Comparison of ENCODE assay signal across 8 cellular contexts in genomic region chr19:34639491-34640085, GRCh38. TPM values are rescaled to one million over a fixed set of nuclear protein-coding genes. Genes with fewer than 3 reads are reported as not detected.
DNase-seq lines count a peak whose midpoint lies in the region; ATAC-seq and TF ChIP-seq lines count a peak whose summit lies in the region.

No MANE protein-coding gene starts in this region.

- no peak overlapping the region for H3K27ac ChIP-seq in heart left ventricle

- DNase-seq in DMS153 (lab: John Stamatoyannopoulos, UW) (peak; percentile 29), RPMI8226 (peak; percentile 59), heart left ventricle (peak in 4 of 5 donors; percentile 37 to 63 (median 42)), sciatic nerve (ENCODE audit: low spot score) (peak; percentile 65)
- peak in 3 of 4 experiments; percentile 7 to 31 (median 27) for DNase-seq in activated naive CD4-positive, alpha-beta T cell (lab: John Stamatoyannopoulos, UW)

- no peaks in the 10 kb centered on the region for H3K4me1 ChIP-seq in heart left ventricle

- intact Hi-C loops in heart left ventricle (cut with DNase I) (loop anchor here (1.0 to 2.0 kb wide), 2 partner anchors 73 kb away; no protein-coding TSS in a partner anchor), sciatic nerve (cut with DNase I) (loop anchor here (5.0 kb wide), 1 partner anchor 73 kb away; no protein-coding TSS in a partner anchor)

- ATAC-seq in heart left ventricle (peak in 3 of 4 donors; percentile 44 to 63 (median 50)), sciatic nerve (peak; percentile 62), HG03565 (IDR thresholded peaks at IDR 0.05; ENCODE audit: unreplicated experiment) (no peak), GM21737 (IDR thresholded peaks at IDR 0.05; ENCODE audit: unreplicated experiment) (no peak)

- no peak for TF ChIP-seq POLR2A in heart left ventricle (IDR thresholded peaks at IDR 0.05)

- peaks cover 0 to 5% (median 0%) of the 10 kb centered on the region in 9 donors for H3K36me3 ChIP-seq in heart left ventricle

- H3K9me3 ChIP-seq in heart left ventricle, result peaks cover 0 to 15% (median 3%) of the 10 kb centered on the region in 12 donors

- 28 to 38% (median 33%) methylated on average over 4 of the region's 4 CpGs for WGBS in heart left ventricle, 4 donors

- no peak overlapping the region for H3K4me3 ChIP-seq in heart left ventricle

- H3K27me3 ChIP-seq in heart left ventricle, result no peaks in the 10 kb centered on the region

- TF ChIP-seq CTCF in LNCAP (IDR thresholded peaks at IDR 0.05) (peak; percentile 81), heart left ventricle (IDR thresholded peaks at IDR 0.05) (peak; percentile 71 to 95 (median 80))

RNA-seq across cellular contexts. Expression of gene SCGB2B2, which starts 37.4 kb away (rescaled TPM):
- total RNA-seq in heart left ventricle (1 to 10 TPM in 2 of 9 donors, under 1 TPM in 6, not detected in 1; 0.19 to 1.7 (median 0.84) TPM), sciatic nerve (1.3 TPM)
- under 1 TPM; 0.11 to 0.80 TPM for polyA plus RNA-seq in heart left ventricle

RNA-seq across cellular contexts. Expression of gene ZNF302, which starts 37.9 kb away (rescaled TPM):
- total RNA-seq in heart left ventricle (10 to 100 TPM; 24.3 to 37.2 (median 33.0) TPM), sciatic nerve (46.3 TPM)
- polyA plus RNA-seq in heart left ventricle, result 10 to 100 TPM; 25.5 to 32.2 TPM

Comparison
In these comparisons a context has a peak if more than half of its experiments do, and no peak if none do; other contexts are left out.
1. ATAC-seq: peak in heart left ventricle (3 of 4) and sciatic nerve (single experiment); none in HG03565 (single experiment) and GM21737 (single experiment).
2. Peak in every context shown above with its lines, with median percentiles within 50 percentile points of each other: DNase-seq.